ENCODE assay signal across 1 cellular context in the genomic region with DNA sequence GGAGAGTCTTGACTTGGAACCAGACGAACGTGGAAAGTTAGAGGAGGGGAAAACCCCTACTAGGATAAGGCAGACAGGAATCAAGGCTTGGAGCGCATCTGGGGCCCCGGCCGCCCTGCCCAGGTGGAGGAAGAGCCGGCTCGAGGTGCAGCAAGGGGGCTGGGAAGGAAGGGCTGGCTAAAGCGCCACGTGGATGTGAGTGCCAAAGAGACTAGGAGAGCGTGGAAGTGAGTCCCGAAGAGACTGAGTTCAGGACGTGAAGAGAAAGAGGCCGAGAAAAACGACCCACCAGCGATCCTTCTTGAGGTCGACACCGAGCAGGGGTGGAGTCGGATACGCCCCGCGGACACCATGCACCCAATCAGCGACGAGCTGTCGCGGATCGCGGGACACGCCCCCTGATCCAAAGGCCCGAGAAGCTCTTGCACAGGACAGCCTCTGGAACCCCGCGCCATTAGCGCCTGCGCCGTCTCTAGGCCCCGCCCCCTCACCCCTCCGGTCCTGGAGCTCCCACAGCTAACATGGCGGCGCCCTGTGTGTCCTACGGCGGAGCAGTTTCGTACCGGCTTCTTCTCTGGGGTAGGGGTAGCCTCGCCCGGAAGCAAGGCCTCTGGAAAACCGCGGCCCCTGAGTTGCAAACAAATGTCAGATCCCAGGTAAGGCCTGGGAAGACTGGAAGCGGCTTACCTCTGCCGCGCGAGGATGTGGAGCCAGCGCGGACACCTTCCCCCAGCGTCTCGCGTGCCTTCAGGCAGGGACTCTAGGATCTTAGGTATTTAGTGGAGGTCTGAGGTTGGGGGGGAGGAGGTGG.
TF ChIP-seq lines count a peak whose summit lies in the region.

A gene (plus strand): TSS at position 498 of the 811 bp plus-strand sequence. CDS start 24 bp downstream, at position 522.

TF ChIP-seq in GM12878, 131 proteins besides CTCF, POLR2A, EP300 and RAD21 (continued from another document):
- TF ChIP-seq TAF1 (IDR thresholded peaks at IDR 0.05; ENCODE audit: borderline replicate concordance, low read depth, low read length) (peak; percentile 88), BACH1 (IDR thresholded peaks at IDR 0.05; ENCODE audit: borderline replicate concordance) (0 out of 2 replicates have a peak, but pooled peaks have one; percentile 17), LARP7 (IDR thresholded peaks at IDR 0.05) (no peak), JUNB (IDR thresholded peaks at IDR 0.05) (no peak), SP1 (IDR thresholded peaks at IDR 0.05; ENCODE audit: low read depth, low read length) (peak; percentile 71), CHD2 (IDR thresholded peaks at IDR 0.05; ENCODE audit: borderline replicate concordance, low read depth, low read length) (peak; percentile 69; the same call in 1 of the 2 replicates), RBBP5 (conservative IDR thresholded peaks at IDR 0.05) (no peak)
TF ChIP-seq in GM12878: peak in this region for 30.
